ENCODE assay signal across 6 cellular contexts in the genomic region with DNA sequence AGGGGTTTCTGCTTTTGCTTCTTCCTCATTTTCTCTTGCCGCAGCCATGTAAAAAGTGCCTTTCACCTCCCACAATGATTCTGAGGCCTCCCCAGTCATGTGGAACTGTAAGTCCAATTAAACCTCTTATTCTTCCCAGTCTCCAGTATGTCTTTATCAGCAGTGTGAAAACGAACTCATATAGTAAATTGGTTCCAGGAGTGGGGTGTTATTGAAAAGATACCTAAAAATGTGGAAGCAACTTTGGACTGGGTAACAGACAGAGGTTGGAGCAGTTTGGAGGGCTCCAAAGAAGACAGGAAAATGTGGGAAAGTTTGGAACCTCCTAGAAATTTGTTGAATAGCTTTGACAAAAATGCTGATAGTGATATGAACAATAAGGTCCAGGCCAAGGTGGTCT. TPM values are rescaled to one million over a fixed set of nuclear protein-coding genes. Genes with fewer than 3 reads are reported as not detected.
"Had no signal": no experiment of that assay in that cellular context is flagged by ENCODE, and none has a peak within 500 bp of the region (broad histone marks: within the 10 kb centered on the region; RNA-seq: fewer than 3 reads in every experiment).

No MANE protein-coding gene starts in this region.

RNA-seq across cellular contexts. Expression of a gene that starts 5.5 kb away (rescaled TPM):
- total RNA-seq: myocyte had no signal

RNA-seq across cellular contexts. Expression of a gene that starts 34.7 kb away (rescaled TPM):
- total RNA-seq: hepatocyte, lung microvascular endothelial cell, mammary epithelial cell, mesothelial cell of epicardium, myocyte had no signal
- polyA plus RNA-seq: hepatocyte, keratinocyte, mammary epithelial cell had no signal
